Comparison of ENCODE assay signal across 10 cellular contexts in genomic region chr16:2686075-2686474, GRCh38. TPM values are rescaled to one million over a fixed set of nuclear protein-coding genes. Genes with fewer than 3 reads are reported as not detected.
DNase-seq lines count a peak whose midpoint lies in the region; ATAC-seq, FAIRE-seq and TF ChIP-seq lines count a peak whose summit lies in the region.
"Not testable (repeated sequence)": the region's sequence is repeated elsewhere in the genome, so short reads cannot be mapped to it uniquely, and the experiment has no call there.
"Had no signal": no experiment of that assay in that cellular context is flagged by ENCODE, and none has a peak within 500 bp of the region (broad histone marks: within the 10 kb centered on the region; RNA-seq: fewer than 3 reads in every experiment).

No MANE protein-coding gene starts in this region.

- H3K4me2 ChIP-seq in BLaER1 treated with 17β-estradiol and CSF1 and Interleukin-3, amounts not matched to agents 10 nM and 100 nM: peak overlapping the region in 10 of 11 experiments; percentile 34 to 97 (median 49); a peak in 11 of 22 replicates
- not testable (repeated sequence) for H3K4me2 ChIP-seq in keratinocyte (ENCODE audit: control insufficient read depth, extremely low read depth, insufficient read depth, low read depth, low read length)

- H3K27ac ChIP-seq in BLaER1 treated with 17β-estradiol and CSF1 and Interleukin-3, amounts not matched to agents 10 nM and 100 nM: peak overlapping the region in 10 of 11 experiments; percentile 38 to 76 (median 70); a peak in 17 of 22 replicates
- not testable (repeated sequence) for H3K27ac ChIP-seq in keratinocyte (ENCODE audit: control insufficient read depth, insufficient read depth, low read length)

- not testable (repeated sequence) for H3K27ac Mint-ChIP-seq in activated T-helper 17 cell treated with anti-CD3 and anti-CD28 coated beads, Interleukin-2, amount 50 U/mL, for 72 hours; stimulated activated naive B cell treated with anti-CD40 and anti-IgM and Interleukin-4, amounts not matched to agents 10 μg/mL and 1 μg/mL and 100 μg/mL, for 72 hours

- H3K4me1 ChIP-seq in BLaER1 treated with 17β-estradiol and CSF1 and Interleukin-3, amounts not matched to agents 10 nM and 100 nM: peaks cover 56 to 67% (median 60%) of the 10 kb centered on the region in 10 experiments
- not testable (repeated sequence) for H3K4me1 ChIP-seq in keratinocyte (ENCODE audit: control insufficient read depth, extremely low read depth, insufficient read depth, low read length)

- dilution Hi-C loops in keratinocyte (cut with MboI; ENCODE audit: extremely low pct_ligation_motif_present, low sequenced_read_pairs): not testable (repeated sequence)

- peaks cover 19% of the 10 kb centered on the region for H3K4me1 Mint-ChIP-seq in activated T-helper 17 cell treated with anti-CD3 and anti-CD28 coated beads, Interleukin-2, amount 50 U/mL, for 72 hours
- peaks cover 23 to 38% of the 10 kb centered on the region in 2 donors for H3K4me1 Mint-ChIP-seq in stimulated activated naive B cell treated with anti-CD40 and anti-IgM and Interleukin-4, amounts not matched to agents 10 μg/mL and 1 μg/mL and 100 μg/mL, for 72 hours

- peaks cover 62% of the 10 kb centered on the region for H3K79me2 ChIP-seq in keratinocyte (ENCODE audit: control insufficient read depth, insufficient read depth, low read length)

- H3K27me3 ChIP-seq in BLaER1 treated with 17β-estradiol and CSF1 and Interleukin-3, amounts not matched to agents 10 nM and 100 nM; keratinocyte (ENCODE audit: control insufficient read depth, extremely low read depth, insufficient read depth, low read length): not testable (repeated sequence)

- H3K36me3 Mint-ChIP-seq in activated T-helper 17 cell treated with anti-CD3 and anti-CD28 coated beads, Interleukin-2, amount 50 U/mL, for 72 hours (ENCODE audit: low read depth): peaks cover 65% of the 10 kb centered on the region
- H3K36me3 Mint-ChIP-seq in stimulated activated naive B cell treated with anti-CD40 and anti-IgM and Interleukin-4, amounts not matched to agents 10 μg/mL and 1 μg/mL and 100 μg/mL, for 72 hours: peaks cover 10 to 14% of the 10 kb centered on the region in 2 donors

- TF ChIP-seq CTCF in keratinocyte (optimal IDR thresholded peaks at IDR 0.05 in 1 of 3, IDR thresholded peaks at IDR 0.05 in 1 of 3, conservative IDR thresholded peaks at IDR 0.05 in 1 of 3; ENCODE audit: extremely low read depth in 1 of 3, insufficient read depth in 2 of 3, low read length in 3 of 3): not testable (repeated sequence)

- H3K36me3 ChIP-seq in BLaER1 treated with 17β-estradiol and CSF1 and Interleukin-3, amounts not matched to agents 10 nM and 100 nM: peaks cover 6 to 15% (median 14%) of the 10 kb centered on the region in 11 experiments; a peak in 19 of 22 replicates
- peaks cover 10 to 15% of the 10 kb centered on the region in 2 experiments for H3K36me3 ChIP-seq in keratinocyte (ENCODE audit: control insufficient read depth in 2 of 2, extremely low read depth in 1 of 2, insufficient read depth in 2 of 2, low read length in 2 of 2)

- H3K9me3 ChIP-seq in BLaER1 treated with 17β-estradiol and CSF1 and Interleukin-3, amounts not matched to agents 10 nM and 100 nM (replicated peaks in 1 of 11); keratinocyte (ENCODE audit: control insufficient read depth, low read depth, low read length): not testable (repeated sequence)

- H3K4me3 Mint-ChIP-seq in activated T-helper 17 cell treated with anti-CD3 and anti-CD28 coated beads, Interleukin-2, amount 50 U/mL, for 72 hours: peak overlapping the region; percentile 51
- not testable (repeated sequence) for H3K4me3 Mint-ChIP-seq in stimulated activated naive B cell treated with anti-CD40 and anti-IgM and Interleukin-4, amounts not matched to agents 10 μg/mL and 1 μg/mL and 100 μg/mL, for 72 hours

- not testable (repeated sequence) for DNase-seq in GM19239 (ENCODE audit: insufficient read length, low spot score); keratinocyte (ENCODE audit: low read depth, low spot score); stimulated activated naive B cell treated with anti-CD40 and anti-IgM and Interleukin-4, amounts not matched to agents 10 μg/mL and 1 μg/mL and 100 μg/mL, for 72 hours

- H3K9ac ChIP-seq in BLaER1 treated with 17β-estradiol and CSF1 and Interleukin-3, amounts not matched to agents 10 nM and 100 nM: peak overlapping the region in 4 of 11 experiments; percentile 51 to 59 (median 56); a peak in 4 of 22 replicates
- not testable (repeated sequence) for H3K9ac ChIP-seq in keratinocyte (ENCODE audit: control insufficient read depth, extremely low read depth, insufficient read depth, low read length)

- H3K9me1 ChIP-seq in keratinocyte (ENCODE audit: control insufficient read depth, extremely low read depth, insufficient read depth, low read length): not testable (repeated sequence)

- H3K27me3 Mint-ChIP-seq in activated T-helper 17 cell treated with anti-CD3 and anti-CD28 coated beads, Interleukin-2, amount 50 U/mL, for 72 hours; stimulated activated naive B cell treated with anti-CD40 and anti-IgM and Interleukin-4, amounts not matched to agents 10 μg/mL and 1 μg/mL and 100 μg/mL, for 72 hours: not testable (repeated sequence)

- H3K9me3 Mint-ChIP-seq in activated T-helper 17 cell treated with anti-CD3 and anti-CD28 coated beads, Interleukin-2, amount 50 U/mL, for 72 hours; stimulated activated naive B cell treated with anti-CD40 and anti-IgM and Interleukin-4, amounts not matched to agents 10 μg/mL and 1 μg/mL and 100 μg/mL, for 72 hours: not testable (repeated sequence)

- not testable (repeated sequence) for H3K4me3 ChIP-seq in BLaER1 treated with 17β-estradiol and CSF1 and Interleukin-3, amounts not matched to agents 10 nM and 100 nM; keratinocyte (ENCODE audit: control insufficient read depth in 2 of 3, extremely low read depth in 1 of 3, insufficient read depth in 2 of 3, low read depth in 1 of 3, low read length in 3 of 3)

- peak; percentile 99 for FAIRE-seq in GM19239 (lab: Jason Lieb, UNC)
- peak; percentile 17 for FAIRE-seq in keratinocyte (lab: Jason Lieb, UNC)

- H4K20me1 ChIP-seq in BLaER1 treated with 17β-estradiol and CSF1 and Interleukin-3, amounts not matched to agents 10 nM and 100 nM: peaks cover 34 to 50% (median 40%) of the 10 kb centered on the region in 11 experiments
- H4K20me1 ChIP-seq in keratinocyte (ENCODE audit: control insufficient read depth, extremely low read depth, insufficient read depth, low read length): not testable (repeated sequence)

- peak; percentile 35 for ATAC-seq in GM21515 (IDR thresholded peaks at IDR 0.05; ENCODE audit: unreplicated experiment)
- ATAC-seq in HG02798 (IDR thresholded peaks at IDR 0.05; ENCODE audit: poor library complexity, unreplicated experiment): peak; percentile 23
- ATAC-seq in HG03354 (IDR thresholded peaks at IDR 0.05; ENCODE audit: poor library complexity, severe bottlenecking, unreplicated experiment): peak; percentile 32
- ATAC-seq in activated T-helper 17 cell treated with anti-CD3 and anti-CD28 coated beads, Interleukin-2, amount 50 U/mL, for 72 hours (replicated peaks): peak; percentile 6
- peak; percentile 55 to 57 for ATAC-seq in stimulated activated naive B cell treated with anti-CD40 and anti-IgM and Interleukin-4, amounts not matched to agents 10 μg/mL and 1 μg/mL and 100 μg/mL, for 72 hours (replicated peaks)

- not testable (repeated sequence) for H2AFZ ChIP-seq in keratinocyte (ENCODE audit: control insufficient read depth, low read length)

RNA-seq across cellular contexts. Expression of gene KCTD5, which starts 3.8 kb away (rescaled TPM):
- total RNA-seq in activated T-helper 17 cell treated with anti-CD3 and anti-CD28 coated beads, Interleukin-2, amount 50 U/mL, for 72 hours: 10 to 100 TPM; 42.2 to 79.1 TPM
- polyA plus RNA-seq in keratinocyte: 29.0 to 41.1 TPM (median 36.1 TPM) in 3 replicates
- polyA plus RNA-seq in keratinocyte (2011; ENCODE audit: low read depth): 65.3 TPM
- 26.3 and 41.3 TPM in 2 replicates for polyA plus RNA-seq in keratinocyte (2011; cell fraction: cytosol; rRNA removed)
- 38.9 and 43.7 TPM in 2 replicates for polyA plus RNA-seq in keratinocyte (2011; cell fraction: nucleus; rRNA removed)
- 27.1 and 31.1 TPM in 2 replicates for polyA plus RNA-seq in keratinocyte (2012; ENCODE audit: low replicate concordance)
- polyA minus RNA-seq in keratinocyte: 21.5 to 50.1 TPM (median 23.4 TPM) in 3 replicates
- polyA minus RNA-seq in keratinocyte (2011; cell fraction: cytosol; rRNA and poly(A)+ RNA removed): 38.0 TPM
- 19.9 and 28.2 TPM in 2 replicates for polyA minus RNA-seq in keratinocyte (2011; cell fraction: nucleus; rRNA and poly(A)+ RNA removed)

RNA-seq across cellular contexts. Expression of gene PRSS27, which starts 33.9 kb away (rescaled TPM):
- total RNA-seq in activated T-helper 17 cell treated with anti-CD3 and anti-CD28 coated beads, Interleukin-2, amount 50 U/mL, for 72 hours: 1 to 10 TPM; 2.2 to 2.9 TPM
- polyA plus RNA-seq in keratinocyte: 0.20 to 0.67 TPM (median 0.22 TPM) in 3 replicates
- 0.45 TPM for polyA plus RNA-seq in keratinocyte (2011; ENCODE audit: low read depth)
- 0.34 and 0.73 TPM in 2 replicates for polyA plus RNA-seq in keratinocyte (2011; cell fraction: cytosol; rRNA removed)
- polyA plus RNA-seq in keratinocyte (2011; cell fraction: nucleus; rRNA removed): 0.73 and 1.3 TPM in 2 replicates
- polyA plus RNA-seq in keratinocyte (2012; ENCODE audit: low replicate concordance): 0.29 and 1.5 TPM in 2 replicates
- polyA minus RNA-seq in keratinocyte: 0.07 TPM in 1 of 3 replicates, not detected in the others
- polyA minus RNA-seq in keratinocyte (2011; cell fraction: cytosol; rRNA and poly(A)+ RNA removed): not detected
- polyA minus RNA-seq in keratinocyte (2011; cell fraction: nucleus; rRNA and poly(A)+ RNA removed): 0.53 TPM in 1 of 2 replicates, not detected in the other
- total RNA-seq: Daoy had no signal
- polyA plus RNA-seq: CD4-positive, alpha-beta memory T cell had no signal

Comparison
In these comparisons a context has a peak if more than half of its experiments do, and no peak if none do; other contexts are left out.
1. ATAC-seq: peak in every context shown above with its lines; median percentile 56 in stimulated activated naive B cell treated with anti-CD40 and anti-IgM and Interleukin-4, amounts not matched to agents 10 μg/mL and 1 μg/mL and 100 μg/mL, for 72 hours; 35 in GM21515; 32 in HG03354; 23 in HG02798; 6 in activated T-helper 17 cell treated with anti-CD3 and anti-CD28 coated beads, Interleukin-2, amount 50 U/mL, for 72 hours.